ENCODE assay signal across 33 cellular contexts in the genomic region with DNA sequence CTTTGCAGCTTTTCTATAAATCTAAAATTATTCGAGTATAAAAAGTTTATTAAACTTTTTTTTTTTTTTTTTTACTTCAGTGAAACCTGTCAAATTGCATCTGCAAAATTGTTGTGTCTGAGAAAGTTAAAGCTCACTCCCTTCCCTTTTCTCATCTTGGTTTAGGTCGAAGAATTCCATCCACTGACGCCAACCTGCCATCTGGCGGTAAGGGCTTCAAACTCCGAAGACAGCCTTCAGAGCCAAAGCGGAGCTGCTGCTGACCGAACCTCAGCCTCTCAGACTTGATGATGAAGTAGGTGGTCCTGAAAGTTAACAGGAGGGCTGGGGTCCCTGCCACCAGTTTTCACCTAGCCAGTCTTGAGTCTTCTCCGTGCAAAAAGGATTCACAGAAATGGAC. TPM values are rescaled to one million over a fixed set of nuclear protein-coding genes. Genes with fewer than 3 reads are reported as not detected.
DNase-seq lines count a peak whose midpoint lies in the region; ATAC-seq and TF ChIP-seq lines count a peak whose summit lies in the region.
"Had no signal": no experiment of that assay in that cellular context is flagged by ENCODE, and none has a peak within 500 bp of the region (broad histone marks: within the 10 kb centered on the region; RNA-seq: fewer than 3 reads in every experiment).

No MANE protein-coding gene starts in this region.

- H2BK120ac ChIP-seq in mesendoderm (ENCODE audit: low read depth, low read length) = no peak overlapping the region

- WGBS in mesendoderm (ENCODE audit: extremely low coverage, insufficient coverage, low lambda C conversion rate) = no CpG with 5 or more reads among the region's 8 CpGs

- no peak overlapping the region for H2AFZ ChIP-seq in Karpas-422 (ENCODE audit: low read length)

- no peak overlapping the region for H2BK5ac ChIP-seq in mesendoderm (ENCODE audit: low read length)

- H3K36me3 ChIP-seq in mesendoderm (ENCODE audit: control insufficient read depth, insufficient read depth, low read length) (no peaks in the 10 kb centered on the region), uterus (no peaks in the 10 kb centered on the region), Karpas-422 (ENCODE audit: insufficient read depth, low read length) (peaks cover 17% of the 10 kb centered on the region)

- no peak overlapping the region for H3K23ac ChIP-seq in mesendoderm (ENCODE audit: low read length)

- H3K4ac ChIP-seq in mesendoderm (ENCODE audit: low read depth, low read length) = no peak overlapping the region

- TF ChIP-seq CTCF in epithelial cell of esophagus (IDR thresholded peaks at IDR 0.05; ENCODE audit: insufficient read depth, low read depth, low read length, missing control alignments) (peak; percentile 27), uterus (IDR thresholded peaks at IDR 0.05) (no peak)

- no peaks in the 10 kb centered on the region for H3K9me2 ChIP-seq in Karpas-422 (replicated peaks; ENCODE audit: insufficient read depth, low read length)

- no peak for ATAC-seq in GM18511 (IDR thresholded peaks at IDR 0.05; ENCODE audit: unreplicated experiment)
- ATAC-seq: activated CD8-positive, alpha-beta T cell treated with anti-CD3 and anti-CD28 coated beads, Interleukin-2, amount 10 ng/mL, durations not matched to agents 7 days and 5 days; left lobe of liver; sciatic nerve had no signal

- H3K4me2 ChIP-seq in mesendoderm (ENCODE audit: low read length) = no peak overlapping the region
- no peak overlapping the region for H3K4me2 ChIP-seq in Karpas-422 (ENCODE audit: low read depth, low read length, poor library complexity, severe bottlenecking)

- H4K5ac ChIP-seq in mesendoderm (ENCODE audit: low read length) = no peak overlapping the region

- intact Hi-C loops in uterus (cut with DNase I; ENCODE audit: low total_unique reads) = no loop called here

- no peak overlapping the region for H2AK5ac ChIP-seq in mesendoderm (ENCODE audit: low read length)

- H3K4me1 ChIP-seq in mesendoderm (ENCODE audit: control insufficient read depth, low read depth, low read length) (no peaks in the 10 kb centered on the region), uterus (no peaks in the 10 kb centered on the region), Karpas-422 (ENCODE audit: low read length) (peaks cover 13% of the 10 kb centered on the region)
- H3K4me1 ChIP-seq: Caco-2, SJSA1 had no signal

- DNase-seq in AG20443 (ENCODE audit: low spot score) (peak; percentile 25), SK-MEL-5 (ENCODE audit: low read depth, low spot score) (peak; percentile 10), epithelial cell of esophagus (ENCODE audit: low read depth) (no peak), mesendoderm (peak; percentile 48), uterus (no peak), Karpas-422 (no peak), CD1c-positive myeloid dendritic cell (ENCODE audit: extremely low spot score) (no peak)
- DNase-seq: activated CD4-positive, alpha-beta T cell treated with anti-CD3 and anti-CD28 coated beads for 4 hours; activated CD8-positive, alpha-beta T cell treated with anti-CD3 and anti-CD28 coated beads, Interleukin-2, amount 10 ng/mL, durations not matched to agents 7 days and 5 days; aorta; Caco-2; DMS53; esophagus squamous epithelium; GOT3; hypothalamus; KBM-7; mesenchymal stem cell; MG63; NCI-H1105 treated with DMSO at 0.1 percent for 48 hours; NCI-H1930; NCI-H510A treated with DMSO at 0.1 percent for 48 hours; posterior cingulate gyrus; stimulated activated CD4-positive, alpha-beta T cell treated with anti-CD3 and anti-CD28 coated beads, Interleukin-12 subunit alpha, Interleukin-12 subunit beta, amount 100 ng/mL, for 4 hours; stimulated activated CD4-positive, alpha-beta T cell treated with anti-CD3 and anti-CD28 coated beads, Interleukin-4, amount 100 ng/mL, for 24 hours; substantia nigra; T1000 had no signal

- no peaks in the 10 kb centered on the region for H3K79me1 ChIP-seq in mesendoderm (ENCODE audit: low read length)

- H3K4me3 ChIP-seq in epithelial cell of esophagus (ENCODE audit: low read length) (no peak overlapping the region), mesendoderm (ENCODE audit: low read length) (no peak overlapping the region), uterus (no peak overlapping the region), Karpas-422 (ENCODE audit: low read length) (no peak overlapping the region)
- H3K4me3 ChIP-seq: esophagus squamous epithelium, MG63, SJSA1 had no signal

- H3K18ac ChIP-seq in mesendoderm (ENCODE audit: low read length) = no peak overlapping the region

- H3K27ac ChIP-seq in mesendoderm (ENCODE audit: low read depth, low read length) (no peak overlapping the region), uterus (no peak overlapping the region), Karpas-422 (ENCODE audit: low read length) (no peak overlapping the region)
- H3K27ac ChIP-seq: C4-2B, esophagus squamous epithelium, RWPE1, SJSA1, VCaP had no signal

- no peak overlapping the region for H3K9ac ChIP-seq in mesendoderm (ENCODE audit: low read length)
- no peak overlapping the region for H3K9ac ChIP-seq in Karpas-422 (ENCODE audit: low read length)

- no peaks in the 10 kb centered on the region for H3K9me3 ChIP-seq in uterus
- no peaks in the 10 kb centered on the region for H3K9me3 ChIP-seq in Karpas-422 (ENCODE audit: low read length)
- H3K9me3 ChIP-seq: Caco-2, esophagus squamous epithelium, MG63, SJSA1 had no signal

- no peak for TF ChIP-seq POLR2A in uterus (IDR thresholded peaks at IDR 0.05)

- no peaks in the 10 kb centered on the region for H3K79me2 ChIP-seq in mesendoderm (ENCODE audit: control insufficient read depth, insufficient read depth, low read length)
- no peaks in the 10 kb centered on the region for H3K79me2 ChIP-seq in Karpas-422 (ENCODE audit: low read length)

- no peak overlapping the region for H4K8ac ChIP-seq in mesendoderm (ENCODE audit: low read depth, low read length)

- no peaks in the 10 kb centered on the region for H3K27me3 ChIP-seq in mesendoderm (ENCODE audit: insufficient read depth, low read length, poor library complexity)
- no peaks in the 10 kb centered on the region for H3K27me3 ChIP-seq in uterus
- H3K27me3 ChIP-seq in Karpas-422 (ENCODE audit: low read length) = no peaks in the 10 kb centered on the region
- H3K27me3 ChIP-seq: esophagus squamous epithelium, MG63, SJSA1 had no signal

- in situ Hi-C loops in SK-MEL-5 (cut with HindIII; ENCODE audit: low pct_unique_long_range_greater_than_20kb, low sequenced_read_pairs) = no loop called here

- no peak overlapping the region for H3K56ac ChIP-seq in mesendoderm (ENCODE audit: low read length)

- no peaks in the 10 kb centered on the region for H4K20me1 ChIP-seq in Karpas-422 (ENCODE audit: insufficient read depth, low read depth, low read length)

- no peak overlapping the region for H2BK15ac ChIP-seq in mesendoderm (replicated peaks; ENCODE audit: low read depth)

RNA-seq across cellular contexts. Expression of a gene that starts 29.6 kb away (rescaled TPM):
- total RNA-seq in SK-MEL-5 (2014; rRNA removed; shearing (Covaris generic)) = 26.7 and 27.8 TPM in 2 replicates
- polyA plus RNA-seq in SK-MEL-5 (2015; cell fraction: cytosol; rRNA removed) = 54.7 and 65.4 TPM in 2 replicates
- 26.0 and 34.2 TPM in 2 replicates for polyA plus RNA-seq in SK-MEL-5 (2015; cell fraction: nucleus; rRNA removed)
- 36.0 TPM for polyA plus RNA-seq in mesendoderm (2013, experiment 1 of 2)
- 35.9 TPM for polyA plus RNA-seq in mesendoderm (2013, experiment 2 of 2)
- 10 to 100 TPM; 24.1 to 81.0 (median 48.4) TPM for total RNA-seq in uterus
- total RNA-seq in Karpas-422 (2014; rRNA removed; shearing (Covaris generic); ENCODE audit: low replicate concordance) = 11.1 and 12.8 TPM in 2 replicates

RNA-seq across cellular contexts. Expression of a gene that starts 49.9 kb away (rescaled TPM):
- total RNA-seq in SK-MEL-5 (2014; rRNA removed; shearing (Covaris generic)) = 16.1 and 18.0 TPM in 2 replicates
- polyA plus RNA-seq in SK-MEL-5 (2015; cell fraction: cytosol; rRNA removed) = 14.6 and 14.9 TPM in 2 replicates
- polyA plus RNA-seq in SK-MEL-5 (2015; cell fraction: nucleus; rRNA removed) = 5.9 and 6.8 TPM in 2 replicates
- polyA plus RNA-seq in mesendoderm (2013, experiment 1 of 2) = 3.4 TPM
- polyA plus RNA-seq in mesendoderm (2013, experiment 2 of 2) = 3.2 TPM
- total RNA-seq in uterus = 10 to 100 TPM in 3 of 4 donors, 1 to 10 TPM in 1; 9.5 to 29.7 (median 23.3) TPM
- 10.8 and 11.8 TPM in 2 replicates for total RNA-seq in Karpas-422 (2014; rRNA removed; shearing (Covaris generic); ENCODE audit: low replicate concordance)

Comparison
In these comparisons a context has a peak if more than half of its experiments do, and no peak if none do; other contexts are left out.
1. DNase-seq: peak in AG20443 (single experiment), SK-MEL-5 (single experiment) and mesendoderm (single experiment); none in epithelial cell of esophagus (single experiment), uterus (0 of 2), Karpas-422 (single experiment) and CD1c-positive myeloid dendritic cell (single experiment).